In the genomic region with DNA sequence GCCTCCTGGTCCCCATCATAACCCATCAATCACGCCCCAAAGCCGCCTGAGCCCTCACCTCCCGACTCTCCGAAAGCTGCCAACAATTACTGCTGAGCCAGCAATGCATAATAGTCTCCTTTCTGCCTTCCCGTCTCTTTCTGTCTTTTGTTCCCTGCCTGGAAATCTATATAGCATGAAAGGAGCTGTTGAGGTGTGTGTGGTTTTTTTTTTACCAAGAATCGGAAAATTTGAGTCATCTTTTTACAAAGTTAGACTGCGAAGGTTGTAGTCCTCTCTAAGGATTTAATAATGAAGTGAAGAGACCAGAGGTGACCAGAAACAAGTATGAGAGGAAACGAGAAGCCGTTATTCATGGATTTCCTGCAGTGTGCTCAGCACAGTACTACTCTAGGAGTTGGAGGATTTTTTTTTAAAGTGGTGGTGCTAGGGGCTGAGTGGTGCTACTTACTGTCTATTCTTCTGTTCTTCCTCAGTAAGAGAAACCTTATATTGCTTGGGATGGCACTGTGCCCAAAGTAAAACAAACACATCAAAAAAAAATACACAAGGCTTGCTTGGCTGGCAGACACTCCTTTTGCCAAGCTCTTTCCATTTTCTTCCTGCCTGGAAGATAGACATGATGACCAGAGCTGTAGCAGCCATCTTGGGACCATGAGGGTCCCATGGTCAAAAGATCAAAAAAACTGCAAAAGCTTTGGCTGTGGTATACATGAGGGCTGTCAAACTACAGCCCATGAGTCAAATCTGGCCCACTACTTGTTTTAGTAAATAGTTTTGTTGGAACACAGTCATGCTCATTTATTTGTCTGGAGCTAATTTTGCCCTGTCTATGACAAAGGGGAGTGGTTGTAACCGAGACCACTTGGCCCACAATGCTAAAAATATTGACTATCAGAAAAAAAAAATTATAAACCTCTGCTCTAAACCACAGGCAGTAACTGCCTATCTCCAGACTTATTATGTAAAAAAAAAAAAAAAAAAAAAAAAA, we compare ENCODE assay signal across 8 cellular contexts. TPM values are rescaled to one million over a fixed set of nuclear protein-coding genes. Genes with fewer than 3 reads are reported as not detected.
A peak's percentile ranks its signal among the peaks of the same experiment; 100 is the strongest.
DNase-seq lines count a peak whose midpoint lies in the region; ATAC-seq, FAIRE-seq and TF ChIP-seq lines count a peak whose summit lies in the region.

No MANE protein-coding gene starts in this region.

- peak overlapping the region; percentile 13 to 74 (median 67) for H3K27ac ChIP-seq in right lobe of liver
- H3K27ac ChIP-seq in aorta (ENCODE audit: low read depth in 1 of 2, low read length in 2 of 2), result peak overlapping the region; percentile 29 to 92
- H3K27ac ChIP-seq in A673 (ENCODE audit: low read depth, low read length, poor library complexity, severe bottlenecking), result no peak overlapping the region

- no peaks in the 10 kb centered on the region for H3K36me3 ChIP-seq in right lobe of liver
- H3K36me3 ChIP-seq in aorta (ENCODE audit: control insufficient read depth in 1 of 2, insufficient read depth in 2 of 2, low read length in 1 of 2), result no peaks in the 10 kb centered on the region
- H3K36me3 ChIP-seq in A673 (ENCODE audit: insufficient read depth, low read length, poor library complexity, severe bottlenecking), result no peaks in the 10 kb centered on the region

- WGBS in right lobe of liver (ENCODE audit: insufficient coverage, low coverage, low lambda C conversion rate, missing lambda C conversion rate), result 8% methylated on average over 10 of the region's 10 CpGs
- 4 to 5% methylated on average over 10 of the region's 10 CpGs for whole genome bisulfite sequencing in aorta, 2 donors

- H3K4me1 ChIP-seq in right lobe of liver, result peaks cover 0 to 67% (median 34%) of the 10 kb centered on the region in 4 donors
- H3K4me1 ChIP-seq in aorta (ENCODE audit: control insufficient read depth in 1 of 2, insufficient read depth in 2 of 2, low read length in 2 of 2), result peaks cover 0 to 2% of the 10 kb centered on the region in 2 donors
- peaks cover 3% of the 10 kb centered on the region for H3K4me1 ChIP-seq in A673 (ENCODE audit: insufficient read depth, low read length, poor library complexity, severe bottlenecking)

- H3K27me3 ChIP-seq in right lobe of liver (no peaks in the 10 kb centered on the region), aorta (ENCODE audit: control insufficient read depth in 1 of 2, insufficient read depth in 2 of 2, low read length in 1 of 2) (no peaks in the 10 kb centered on the region), A673 (replicated peaks; ENCODE audit: insufficient read depth, low read depth, low read length, poor library complexity) (no peaks in the 10 kb centered on the region)

- CTCF ChIA-PET in A673 (lab: Charles Lee), result interaction anchor here (0.6 to 1.0 kb wide), 7 partner anchors 22 to 780 kb away, joined by 3 to 5 read pairs (median 4); no protein-coding TSS in a partner anchor

- H3K9me3 ChIP-seq in right lobe of liver (no peaks in the 10 kb centered on the region), aorta (ENCODE audit: control insufficient read depth, low read length) (no peaks in the 10 kb centered on the region), A673 (ENCODE audit: low read depth, low read length, poor library complexity, severe bottlenecking) (no peaks in the 10 kb centered on the region)

- H3K27ac Mint-ChIP-seq in activated T-helper 2 cell treated with anti-CD3 and anti-CD28 coated beads, Interferon-gamma antibody, Interleukin-2, Interleukin-4, amounts not matched to agents 10 μg/mL and 5 μg/mL and 100 μg/mL, durations not matched to agents 14 hours and 24 hours and 36 hours, result peak overlapping the region; percentile 83

- H3K4me1 Mint-ChIP-seq in activated T-helper 2 cell treated with anti-CD3 and anti-CD28 coated beads, Interferon-gamma antibody, Interleukin-2, Interleukin-4, amounts not matched to agents 10 μg/mL and 5 μg/mL and 100 μg/mL, durations not matched to agents 14 hours and 24 hours and 36 hours (ENCODE audit: low read depth), result peaks cover 19% of the 10 kb centered on the region

- ATAC-seq in right lobe of liver (peak in 1 of 4 donors; percentile 1), aorta (ENCODE audit: low FRiP score) (peak; percentile 30)

- FAIRE-seq in D721Med (lab: Jason Lieb, UNC) (no peak), HTR-8/SVneo (lab: Jason Lieb, UNC) (no peak)

- no peak overlapping the region for H3K4me3 ChIP-seq in right lobe of liver
- H3K4me3 ChIP-seq in aorta (ENCODE audit: low read length in 2 of 2), result no peak overlapping the region
- no peak overlapping the region for H3K4me3 ChIP-seq in A673 (ENCODE audit: low read depth, low read length, poor library complexity, severe bottlenecking)

- H3K9me3 Mint-ChIP-seq in activated T-helper 2 cell treated with anti-CD3 and anti-CD28 coated beads, Interferon-gamma antibody, Interleukin-2, Interleukin-4, amounts not matched to agents 10 μg/mL and 5 μg/mL and 100 μg/mL, durations not matched to agents 14 hours and 24 hours and 36 hours, result no peaks in the 10 kb centered on the region

- no peaks in the 10 kb centered on the region for H3K36me3 Mint-ChIP-seq in activated T-helper 2 cell treated with anti-CD3 and anti-CD28 coated beads, Interferon-gamma antibody, Interleukin-2, Interleukin-4, amounts not matched to agents 10 μg/mL and 5 μg/mL and 100 μg/mL, durations not matched to agents 14 hours and 24 hours and 36 hours (ENCODE audit: low read depth)

- intact Hi-C loops in activated T-helper 2 cell treated with anti-CD3 and anti-CD28 coated beads, Interferon-gamma antibody, Interleukin-2, Interleukin-4, amounts not matched to agents 10 μg/mL and 5 μg/mL and 100 μg/mL, durations not matched to agents 14 hours and 24 hours and 36 hours (cut with micrococcal nuclease), result loop anchor here (1.0 to 10.0 kb wide), 5 partner anchors 182 to 814 kb away; a partner anchor contains a TSS
- intact Hi-C loops in right lobe of liver (cut with DNase I) (loop anchor here in 1 of 2 donors (10.0 kb wide), 1 partner anchor 184 kb away; no protein-coding TSS in a partner anchor), aorta (cut with DNase I) (no loop called here), A673 (cut with micrococcal nuclease; ENCODE audit: unreplicated experiment) (loop anchor here (10.0 kb wide), 2 partner anchors 246 to 784 kb away; no protein-coding TSS in a partner anchor)

- TF ChIP-seq POLR2A in right lobe of liver (IDR thresholded peaks at IDR 0.05), result no peak

- peak in 2 of 3 donors; percentile 21 to 30 for DNase-seq in stimulated activated CD4-positive, alpha-beta T cell treated with anti-CD3 and anti-CD28 coated beads, Interleukin-12 subunit alpha, Interleukin-12 subunit beta, amount 100 ng/mL, for 48 hours (ENCODE audit: low read depth in 2 of 3, low spot score in 1 of 3)
- DNase-seq in stimulated activated CD4-positive, alpha-beta T cell treated with anti-CD3 and anti-CD28 coated beads, Interleukin-4, amount 100 ng/mL, for 4 hours, result no peak
- DNase-seq in activated T-helper 2 cell treated with anti-CD3 and anti-CD28 coated beads, Interferon-gamma antibody, Interleukin-2, Interleukin-4, amounts not matched to agents 10 μg/mL and 5 μg/mL and 100 μg/mL, durations not matched to agents 14 hours and 24 hours and 36 hours (ENCODE audit: low spot score), result no peak
- DNase-seq in right lobe of liver (no peak), aorta (no peak), D721Med (ENCODE audit: insufficient read length, low spot score) (no peak), HTR-8/SVneo (ENCODE audit: insufficient read length, low spot score) (no peak), A673 (ENCODE audit: low spot score) (no peak)

- BruUV-seq in A673 (replicated peaks; lab: Mats Ljungman, UMichigan), result no TSS peak

- POLR2A ChIA-PET in A673 (lab: Charles Lee; ENCODE audit: low non-redundant PET), result no interaction called here

- peaks cover 2% of the 10 kb centered on the region for H3K27me3 Mint-ChIP-seq in activated T-helper 2 cell treated with anti-CD3 and anti-CD28 coated beads, Interferon-gamma antibody, Interleukin-2, Interleukin-4, amounts not matched to agents 10 μg/mL and 5 μg/mL and 100 μg/mL, durations not matched to agents 14 hours and 24 hours and 36 hours (ENCODE audit: low read depth)

- no peak overlapping the region for H3K4me3 Mint-ChIP-seq in activated T-helper 2 cell treated with anti-CD3 and anti-CD28 coated beads, Interferon-gamma antibody, Interleukin-2, Interleukin-4, amounts not matched to agents 10 μg/mL and 5 μg/mL and 100 μg/mL, durations not matched to agents 14 hours and 24 hours and 36 hours (ENCODE audit: low read depth)

- TF ChIP-seq CTCF in right lobe of liver (IDR thresholded peaks at IDR 0.05) (no peak), D721Med (IDR thresholded peaks at IDR 0.05; ENCODE audit: insufficient read depth, missing control alignments) (no peak), A673 (conservative IDR thresholded peaks at IDR 0.05; ENCODE audit: low read depth, low read length) (no peak)

RNA-seq across cellular contexts. Expression of a gene that starts 37.3 kb away (rescaled TPM):
- 15.2 and 15.5 TPM in 2 replicates for total RNA-seq in activated T-helper 2 cell treated with anti-CD3 and anti-CD28 coated beads, Interferon-gamma antibody, Interleukin-2, Interleukin-4, amounts not matched to agents 10 μg/mL and 5 μg/mL and 100 μg/mL, durations not matched to agents 14 hours and 24 hours and 36 hours
- total RNA-seq in right lobe of liver, result 100 to 1,000 TPM in 1 of 6 experiments, 10 to 100 TPM in 5; 19.7 to 117 (median 64.7) TPM
- 10 to 100 TPM; 23.2 to 25.0 TPM for total RNA-seq in aorta
- 10 to 100 TPM; 19.2 to 35.1 TPM for polyA plus RNA-seq in aorta
- 11.9 and 17.8 TPM in 2 replicates for total RNA-seq in A673 (2021)

RNA-seq across cellular contexts. Expression of a gene that starts 55.5 kb away (rescaled TPM):
- 60.1 and 68.7 TPM in 2 replicates for total RNA-seq in activated T-helper 2 cell treated with anti-CD3 and anti-CD28 coated beads, Interferon-gamma antibody, Interleukin-2, Interleukin-4, amounts not matched to agents 10 μg/mL and 5 μg/mL and 100 μg/mL, durations not matched to agents 14 hours and 24 hours and 36 hours
- total RNA-seq in right lobe of liver (10 to 100 TPM; 19.7 to 53.4 (median 29.6) TPM), aorta (10 to 100 TPM; 68.2 to 72.6 TPM), A673 (2021) (82.5 and 94.5 TPM in 2 replicates)
- polyA plus RNA-seq in aorta, result 10 to 100 TPM in 1 of 2 donors, 1 to 10 TPM in 1; 2.3 to 11.0 TPM

Comparison
In these comparisons a context has a peak if more than half of its experiments do, and no peak if none do; other contexts are left out.
1. DNase-seq: peak in stimulated activated CD4-positive, alpha-beta T cell treated with anti-CD3 and anti-CD28 coated beads, Interleukin-12 subunit alpha, Interleukin-12 subunit beta, amount 100 ng/mL, for 48 hours (2 of 3); none in stimulated activated CD4-positive, alpha-beta T cell treated with anti-CD3 and anti-CD28 coated beads, Interleukin-4, amount 100 ng/mL, for 4 hours (0 of 2), activated T-helper 2 cell treated with anti-CD3 and anti-CD28 coated beads, Interferon-gamma antibody, Interleukin-2, Interleukin-4, amounts not matched to agents 10 μg/mL and 5 μg/mL and 100 μg/mL, durations not matched to agents 14 hours and 24 hours and 36 hours (single experiment), right lobe of liver (0 of 3), aorta (0 of 2), D721Med (single experiment), HTR-8/SVneo (single experiment) and A673 (single experiment).
2. intact Hi-C loops: an anchor here in activated T-helper 2 cell treated with anti-CD3 and anti-CD28 coated beads, Interferon-gamma antibody, Interleukin-2, Interleukin-4, amounts not matched to agents 10 μg/mL and 5 μg/mL and 100 μg/mL, durations not matched to agents 14 hours and 24 hours and 36 hours (1.0 to 10.0 kb wide) and A673 (10.0 kb wide); none called in aorta.